Comparison of ENCODE assay signal across 12 cellular contexts in genomic region chr4:23091674-23092073, GRCh38.
"Had no signal": no experiment of that assay in that cellular context is flagged by ENCODE, and none has a peak within 500 bp of the region (broad histone marks: within the 10 kb centered on the region; RNA-seq: fewer than 3 reads in every experiment).

No MANE protein-coding gene starts in this region.

- ATAC-seq: activated CD4-positive, alpha-beta T cell treated with anti-CD3 and anti-CD28 coated beads for 36 hours; heart left ventricle; left lung; right cardiac atrium; stimulated activated naive CD8-positive, alpha-beta T cell treated with anti-CD3 and anti-CD28 coated beads, Interleukin-15, amount 100 ng/mL, for 72 hours had no signal

- H3K27me3 ChIP-seq: ascending aorta, heart left ventricle, left lung had no signal

- H3K9me3 ChIP-seq: ascending aorta, prostate gland had no signal

- DNase-seq: activated CD4-positive, alpha-beta T cell treated with anti-CD3 and anti-CD28 coated beads for 36 hours; activated CD4-positive, alpha-beta T cell treated with anti-CD3 and anti-CD28 coated beads, Interleukin-2, amount 50 U/mL, for 48 hours; activated gamma-delta T cell; heart left ventricle; left lung; mammary epithelial cell; right cardiac atrium; stimulated activated naive CD8-positive, alpha-beta T cell treated with anti-CD3 and anti-CD28 coated beads, Interleukin-15, amount 100 ng/mL, for 72 hours had no signal

- H3K4me1 ChIP-seq: ascending aorta, heart left ventricle, left lung, prostate gland had no signal

- H3K27ac ChIP-seq: ascending aorta, coronary artery, heart left ventricle, left lung, prostate gland had no signal

- FAIRE-seq: frontal cortex had no signal

- H3K36me3 ChIP-seq: ascending aorta, heart left ventricle, left lung, prostate gland had no signal

- H3K4me3 ChIP-seq: ascending aorta, coronary artery, heart left ventricle, left lung, prostate gland had no signal
